In the genomic region with DNA sequence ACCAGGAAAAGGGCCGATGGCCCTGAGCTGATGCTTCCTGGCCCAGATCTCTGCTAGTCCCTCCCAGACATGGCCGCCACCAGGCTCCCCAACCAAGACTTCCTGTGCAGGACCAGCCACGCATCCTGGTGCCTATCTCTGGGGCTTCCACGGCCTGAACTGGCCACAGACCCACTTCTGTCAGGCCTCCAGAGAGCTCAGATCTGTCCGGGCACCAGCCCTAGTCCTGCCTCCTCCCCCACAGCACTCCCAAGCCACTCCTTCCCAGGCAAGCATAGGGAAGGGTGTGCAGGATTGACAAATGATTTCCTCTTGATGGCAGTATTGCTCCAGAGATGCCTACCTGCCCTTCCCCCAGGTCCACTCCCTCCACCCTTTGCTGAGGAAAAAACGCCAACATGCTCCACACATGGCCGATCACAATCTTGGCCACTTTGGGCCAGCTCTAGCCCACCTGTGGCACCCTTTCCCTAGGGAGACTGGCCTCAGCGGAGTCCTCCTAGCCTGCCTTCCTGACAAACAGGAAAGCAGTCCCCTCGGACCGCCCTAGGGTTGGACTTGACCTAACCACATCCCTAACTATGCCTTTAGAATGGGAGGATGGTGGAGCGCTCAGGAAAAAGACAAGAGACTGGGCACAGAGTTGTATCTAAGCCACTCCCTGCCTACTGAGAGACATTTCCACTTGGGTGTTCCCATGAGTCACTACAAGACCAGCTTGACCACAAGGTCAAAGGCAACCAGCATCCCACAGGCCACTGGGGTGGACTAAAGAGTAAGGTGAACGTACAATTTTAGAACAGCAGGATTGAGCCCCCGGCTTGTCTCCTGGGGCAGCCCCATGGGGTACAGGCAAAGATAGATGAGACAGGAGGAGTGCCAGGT, we compare ENCODE assay signal across 9 cellular contexts.
DNase-seq lines count a peak whose midpoint lies in the region; ATAC-seq and TF ChIP-seq lines count a peak whose summit lies in the region.
"Had no signal": no experiment of that assay in that cellular context is flagged by ENCODE, and none has a peak within 500 bp of the region (broad histone marks: within the 10 kb centered on the region; RNA-seq: fewer than 3 reads in every experiment).

No MANE protein-coding gene starts in this region.

- H3K27me3 ChIP-seq in heart left ventricle (no peaks in the 10 kb centered on the region), left ventricle myocardium inferior (ENCODE audit: low read depth) (no peaks in the 10 kb centered on the region)

- DNase-seq in heart left ventricle (peak in 2 of 5 donors; percentile 60 to 63), left ventricle myocardium inferior (no peak), NCI-H510A (lab: John Stamatoyannopoulos, UW) (peak; percentile 34), choroid plexus epithelial cell (ENCODE audit: low read depth) (peak; percentile 21), myocyte (ENCODE audit: low read depth) (peak; percentile 41), SIG-M5 treated with dmso at 0.1 percent for 504 hours (lab: John Stamatoyannopoulos, UW; ENCODE audit: unreplicated experiment) (no peak)
- DNase-seq in T-helper 2 cell treated with Interferon-gamma antibody and Interleukin-4, amounts not matched to agents 5 μg/mL and 100 μg/mL, for 36 hours (ENCODE audit: low spot score), result no peak

- no peaks in the 10 kb centered on the region for H3K27me3 Mint-ChIP-seq in T-helper 2 cell treated with Interferon-gamma antibody and Interleukin-4, amounts not matched to agents 5 μg/mL and 100 μg/mL, for 36 hours (ENCODE audit: low read depth)
- H3K27me3 Mint-ChIP-seq: brain had no signal

- intact Hi-C loops in heart left ventricle (cut with DNase I) (no loop called here), left ventricle myocardium inferior (cut with micrococcal nuclease) (no loop called here)

- H3K9me3 Mint-ChIP-seq in T-helper 2 cell treated with Interferon-gamma antibody and Interleukin-4, amounts not matched to agents 5 μg/mL and 100 μg/mL, for 36 hours, result peaks cover 4% of the 10 kb centered on the region

- H3K36me3 ChIP-seq in heart left ventricle (no peaks in the 10 kb centered on the region), left ventricle myocardium inferior (peaks cover 4% of the 10 kb centered on the region)

- H3K4me3 Mint-ChIP-seq in T-helper 2 cell treated with Interferon-gamma antibody and Interleukin-4, amounts not matched to agents 5 μg/mL and 100 μg/mL, for 36 hours, result no peak overlapping the region
- H3K4me3 Mint-ChIP-seq: brain had no signal

- no peaks in the 10 kb centered on the region for H3K4me1 Mint-ChIP-seq in T-helper 2 cell treated with Interferon-gamma antibody and Interleukin-4, amounts not matched to agents 5 μg/mL and 100 μg/mL, for 36 hours (ENCODE audit: low read depth)
- H3K4me1 Mint-ChIP-seq: brain had no signal

- peaks cover 0 to 21% (median 0%) of the 10 kb centered on the region in 12 donors for H3K4me1 ChIP-seq in heart left ventricle
- H3K4me1 ChIP-seq in left ventricle myocardium inferior, result no peaks in the 10 kb centered on the region

- H3K36me3 Mint-ChIP-seq in T-helper 2 cell treated with Interferon-gamma antibody and Interleukin-4, amounts not matched to agents 5 μg/mL and 100 μg/mL, for 36 hours (ENCODE audit: low read depth), result no peaks in the 10 kb centered on the region

- WGBS in heart left ventricle, 4 donors, result 35 to 72% (median 55%) methylated on average over 12 to 13 of the region's 13 CpGs

- H3K4me3 ChIP-seq in heart left ventricle (peak overlapping the region in 4 of 12 donors; percentile 20 to 43 (median 40)), left ventricle myocardium inferior (no peak overlapping the region), choroid plexus epithelial cell (ENCODE audit: low read depth, low read length) (no peak overlapping the region)

- TF ChIP-seq POLR2A in heart left ventricle (IDR thresholded peaks at IDR 0.05), result no peak

- peak in 4 of 12 donors; percentile 34 to 52 (median 44) for TF ChIP-seq CTCF in heart left ventricle (IDR thresholded peaks at IDR 0.05)
- TF ChIP-seq CTCF in left ventricle myocardium inferior (IDR thresholded peaks at IDR 0.05; ENCODE audit: borderline replicate concordance), result no peak
- TF ChIP-seq CTCF in choroid plexus epithelial cell (conservative IDR thresholded peaks at IDR 0.05; ENCODE audit: low read depth, low read length), result no peak

- peak overlapping the region in 3 of 12 donors; percentile 44 to 53 (median 53) for H3K27ac ChIP-seq in heart left ventricle
- H3K27ac ChIP-seq in left ventricle myocardium inferior (replicated peaks), result no peak overlapping the region

- ATAC-seq in heart left ventricle (peak in 3 of 4 donors; percentile 72 to 93 (median 88)), HG03095 (IDR thresholded peaks at IDR 0.05; ENCODE audit: unreplicated experiment) (peak; percentile 44)

- H3K9me3 ChIP-seq in heart left ventricle (no peaks in the 10 kb centered on the region), left ventricle myocardium inferior (replicated peaks) (no peaks in the 10 kb centered on the region)

- H3K27ac Mint-ChIP-seq in T-helper 2 cell treated with Interferon-gamma antibody and Interleukin-4, amounts not matched to agents 5 μg/mL and 100 μg/mL, for 36 hours, result no peak overlapping the region
- H3K27ac Mint-ChIP-seq: brain had no signal

Comparison
In these comparisons a context has a peak if more than half of its experiments do, and no peak if none do; other contexts are left out.
1. DNase-seq: peak in NCI-H510A (single experiment), choroid plexus epithelial cell (single experiment) and myocyte (single experiment); none in left ventricle myocardium inferior (single experiment), T-helper 2 cell treated with Interferon-gamma antibody and Interleukin-4, amounts not matched to agents 5 μg/mL and 100 μg/mL, for 36 hours (single experiment) and SIG-M5 treated with dmso at 0.1 percent for 504 hours (single experiment).